ENCODE assay signal across 28 cellular contexts in genomic region chr14:54629635-54630360, GRCh38.
DNase-seq lines count a peak whose midpoint lies in the region; ATAC-seq and TF ChIP-seq lines count a peak whose summit lies in the region.
"Had no signal": no experiment of that assay in that cellular context is flagged by ENCODE, and none has a peak within 500 bp of the region (broad histone marks: within the 10 kb centered on the region; RNA-seq: fewer than 3 reads in every experiment).

No MANE protein-coding gene starts in this region.

- peak overlapping the region; percentile 7 for H3K4me3 Mint-ChIP-seq in CD4-positive, alpha-beta T cell
- peak overlapping the region; percentile 71 for H3K4me3 Mint-ChIP-seq in T-helper 17 cell
- H3K4me3 Mint-ChIP-seq in memory B cell: peak overlapping the region; percentile 0
- H3K4me3 Mint-ChIP-seq: H9, neural progenitor cell had no signal

- no peak for TF ChIP-seq CTCF in CD4-positive, alpha-beta T cell (IDR thresholded peaks at IDR 0.05)

- POLR2A ChIA-PET in CD4-positive, alpha-beta T cell (lab: Charles Lee): interaction anchor here (0.5 to 1.2 kb wide), 4 partner anchors 7 to 66 kb away, joined by 3 read pairs; partner anchors contain the start of gene SAMD4A

- H3K27me3 Mint-ChIP-seq in CD4-positive, alpha-beta T cell: no peaks in the 10 kb centered on the region
- H3K27me3 Mint-ChIP-seq in T-helper 17 cell: peaks cover 7% of the 10 kb centered on the region
- H3K27me3 Mint-ChIP-seq in memory B cell: no peaks in the 10 kb centered on the region

- CTCF ChIA-PET in CD4-positive, alpha-beta T cell (lab: Charles Lee): interaction anchor here (1.2 to 1.7 kb wide), 2 partner anchors 66 to 144 kb away, joined by 3 read pairs; no protein-coding TSS in a partner anchor

- peaks cover 48% of the 10 kb centered on the region for H3K4me1 Mint-ChIP-seq in CD4-positive, alpha-beta T cell (ENCODE audit: low read depth)
- H3K4me1 Mint-ChIP-seq in T-helper 17 cell (peaks cover 44% of the 10 kb centered on the region), memory B cell (peaks cover 45% of the 10 kb centered on the region)

- peak overlapping the region; percentile 10 for H3K27ac Mint-ChIP-seq in CD4-positive, alpha-beta T cell
- H3K27ac Mint-ChIP-seq in T-helper 17 cell (peak overlapping the region; percentile 95), memory B cell (peak overlapping the region; percentile 28)
- H3K27ac Mint-ChIP-seq: H9, neural progenitor cell had no signal

- peak; percentile 16 to 24 for ATAC-seq in activated CD4-positive, CD25-positive, alpha-beta regulatory T cell treated with anti-CD3 and anti-CD28 coated beads, Interleukin-2, amount 50 U/mL, for 24 hours
- ATAC-seq in CD4-positive, alpha-beta T cell (ENCODE audit: poor library complexity): no peak
- ATAC-seq in T-helper 17 cell (peak; percentile 30), memory B cell (ENCODE audit: low read depth) (no peak)
- ATAC-seq: gastrocnemius medialis, left lung, sciatic nerve had no signal

- no peaks in the 10 kb centered on the region for H3K9me3 Mint-ChIP-seq in CD4-positive, alpha-beta T cell
- H3K9me3 Mint-ChIP-seq in memory B cell: no peaks in the 10 kb centered on the region
- H3K9me3 Mint-ChIP-seq: neural progenitor cell had no signal

- intact Hi-C loops in CD4-positive, alpha-beta T cell (cut with DNase I, micrococcal nuclease): loop anchor here in 1 of 2 experiments (5.0 kb wide), 1 partner anchor 62 kb away; the partner anchor contains the start of gene SAMD4A

- H3K27me3 ChIP-seq in CD4-positive, alpha-beta T cell (ENCODE audit: control insufficient read depth, insufficient read depth, low read length): no peaks in the 10 kb centered on the region
- H3K27me3 ChIP-seq: colonic mucosa, esophagus muscularis mucosa, gastrocnemius medialis, left lung, neural progenitor cell, stomach, upper lobe of left lung had no signal

- H3K36me3 Mint-ChIP-seq in CD4-positive, alpha-beta T cell (ENCODE audit: low read depth): no peaks in the 10 kb centered on the region
- H3K36me3 Mint-ChIP-seq in T-helper 17 cell (ENCODE audit: low read depth) (peaks cover 3% of the 10 kb centered on the region), memory B cell (peaks cover 3% of the 10 kb centered on the region)
- H3K36me3 Mint-ChIP-seq: neural progenitor cell had no signal

- no peak for DNase-seq in activated CD4-positive, CD25-positive, alpha-beta regulatory T cell (lab: John Stamatoyannopoulos, UW)
- no peak for DNase-seq in CD4-positive, alpha-beta T cell
- DNase-seq in T-helper 17 cell: no peak
- no peak for DNase-seq in memory B cell (ENCODE audit: low spot score in 2 of 2)
- DNase-seq in H4 (ENCODE audit: low spot score): no peak
- no peak for DNase-seq in stimulated activated CD4-positive, alpha-beta T cell treated with anti-CD3 and anti-CD28 coated beads, Interleukin-12 subunit alpha, Interleukin-12 subunit beta, amount 100 ng/mL, for 4 hours
- DNase-seq in NCI-H526 (lab: John Stamatoyannopoulos, UW): no peak
- DNase-seq: activated effector memory CD4-positive, alpha-beta T cell treated with anti-CD3 and anti-CD28 coated beads, Interleukin-2, amount 50 U/mL, for 16 hours; amygdala; colonic mucosa; COR-L47; DMS79 treated with DMSO at 0.1 percent for 48 hours; gastrocnemius medialis; H9; hypothalamus; left lung; NCI-H1105 treated with DMSO at 0.1 percent for 48 hours; NCI-H2029 treated with DMSO at 0.1 percent for 48 hours; NCI-H2227 treated with DMSO at 0.1 percent for 48 hours; posterior cingulate gyrus; stimulated activated CD4-positive, alpha-beta T cell treated with anti-CD3 and anti-CD28 coated beads, Interleukin-15, amount 100 ng/mL, for 24 hours; stomach; upper lobe of left lung had no signal

- no peaks in the 10 kb centered on the region for H3K9me3 ChIP-seq in CD4-positive, alpha-beta T cell (ENCODE audit: control insufficient read depth, low read length)
- H3K9me3 ChIP-seq in T-helper 17 cell (ENCODE audit: control insufficient read depth, low read length, poor library complexity, severe bottlenecking): no peaks in the 10 kb centered on the region
- H3K9me3 ChIP-seq: colonic mucosa, esophagus muscularis mucosa, gastrocnemius medialis, left lung, stomach, upper lobe of left lung had no signal

- no peak overlapping the region for H3K27ac ChIP-seq in CD4-positive, alpha-beta T cell (ENCODE audit: low read depth, low read length)
- H3K27ac ChIP-seq: 22Rv1, colonic mucosa, neural progenitor cell had no signal

Comparison
In these comparisons a context has a peak if more than half of its experiments do, and no peak if none do; other contexts are left out.
1. ATAC-seq: peak in activated CD4-positive, CD25-positive, alpha-beta regulatory T cell treated with anti-CD3 and anti-CD28 coated beads, Interleukin-2, amount 50 U/mL, for 24 hours (2 of 2) and T-helper 17 cell (single experiment); none in CD4-positive, alpha-beta T cell (single experiment) and memory B cell (single experiment).
2. H3K27ac Mint-ChIP-seq: peak in every context shown above with its lines; median percentile 95 in T-helper 17 cell; 28 in memory B cell; 10 in CD4-positive, alpha-beta T cell.
3. H3K4me3 Mint-ChIP-seq: peak in every context shown above with its lines; median percentile 71 in T-helper 17 cell; 7 in CD4-positive, alpha-beta T cell; 0 in memory B cell.